Comparison of ENCODE assay signal across 8 cellular contexts in the genomic region with DNA sequence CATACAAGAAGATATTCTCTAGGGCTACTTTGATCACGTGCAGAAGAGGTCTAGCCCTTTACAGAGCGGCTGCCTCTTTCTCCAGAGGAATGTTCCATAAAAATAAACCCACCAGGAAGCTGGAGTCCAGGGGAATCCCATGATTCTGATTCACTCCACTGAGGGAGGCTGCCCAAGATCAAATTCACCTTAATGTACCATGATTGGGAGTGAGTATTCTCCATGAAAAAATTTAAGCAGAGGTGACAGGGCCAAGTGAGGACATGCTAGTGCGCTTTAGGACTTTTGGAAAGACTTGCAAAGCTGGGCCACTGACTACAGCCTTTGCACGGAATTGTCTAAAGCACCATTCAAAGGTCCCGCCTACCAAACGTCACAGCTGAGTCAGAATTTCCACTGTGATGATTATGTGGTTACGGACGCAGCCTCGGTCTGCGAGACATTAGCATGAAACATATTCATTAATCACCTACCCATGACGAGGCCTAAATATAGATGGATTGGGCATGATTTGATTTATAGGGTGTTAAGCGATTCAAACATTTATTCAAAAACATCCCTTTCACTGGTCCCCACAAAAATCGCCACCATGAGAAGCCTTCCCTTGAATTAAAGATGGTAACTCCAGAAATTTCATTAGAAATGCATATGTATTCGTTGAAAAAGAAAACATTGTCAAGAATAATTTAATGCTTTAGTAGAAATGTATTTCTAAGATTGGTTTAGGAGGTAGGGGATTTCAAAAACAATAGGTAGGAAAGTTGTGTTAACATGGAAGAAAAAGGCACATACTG.
A peak's percentile ranks its signal among the peaks of the same experiment; 100 is the strongest.
DNase-seq lines count a peak whose midpoint lies in the region; ATAC-seq and TF ChIP-seq lines count a peak whose summit lies in the region.

No MANE protein-coding gene starts in this region.

- no CpG with 5 or more reads among the region's 14 CpGs for whole genome bisulfite sequencing in trophoblast cell (ENCODE audit: extremely low coverage, insufficient coverage, insufficient read length)
- 80 to 86% (median 84%) methylated on average over 14 of the region's 14 CpGs for WGBS in heart left ventricle, 4 donors

- no peak overlapping the region for H2BK120ac ChIP-seq in trophoblast cell (ENCODE audit: insufficient read depth, low read length, poor library complexity)

- no peaks in the 10 kb centered on the region for H3K9me3 Mint-ChIP-seq in activated T-helper 17 cell treated with anti-CD3 and anti-CD28 coated beads, Interleukin-2, amount 50 U/mL, for 72 hours

- H3K27ac ChIP-seq in trophoblast cell (ENCODE audit: low read depth, low read length) (no peak overlapping the region), heart left ventricle (no peak overlapping the region)

- H3K4ac ChIP-seq in trophoblast cell (ENCODE audit: low read depth, low read length) = no peak overlapping the region

- no peak overlapping the region for H4K12ac ChIP-seq in trophoblast cell (ENCODE audit: low read depth, low read length)

- H3K36me3 Mint-ChIP-seq in activated T-helper 17 cell treated with anti-CD3 and anti-CD28 coated beads, Interleukin-2, amount 50 U/mL, for 72 hours (ENCODE audit: low read depth) = peaks cover 6% of the 10 kb centered on the region

- H4K8ac ChIP-seq in trophoblast cell (ENCODE audit: low read depth, low read length) = no peak overlapping the region

- DNase-seq in trophoblast cell (peak; percentile 52 to 74), NCI-H1930 (lab: John Stamatoyannopoulos, UW) (no peak), superior temporal gyrus (ENCODE audit: extremely low spot score) (no peak), heart left ventricle (no peak)

- H3K23ac ChIP-seq in trophoblast cell (ENCODE audit: low read length) = no peak overlapping the region

- H3K4me1 ChIP-seq in trophoblast cell (ENCODE audit: control insufficient read depth in 1 of 2, insufficient read depth in 2 of 2, low read length in 2 of 2) = peaks cover 7 to 8% of the 10 kb centered on the region in 2 experiments
- H3K4me1 ChIP-seq in heart left ventricle = peaks cover 0 to 18% (median 0%) of the 10 kb centered on the region in 12 donors

- H3K27me3 Mint-ChIP-seq in activated T-helper 17 cell treated with anti-CD3 and anti-CD28 coated beads, Interleukin-2, amount 50 U/mL, for 72 hours = no peaks in the 10 kb centered on the region

- H3K4me3 ChIP-seq in trophoblast cell (ENCODE audit: low read depth, low read length) (no peak overlapping the region), heart left ventricle (no peak overlapping the region)

- peak overlapping the region; percentile 15 for H3K27ac Mint-ChIP-seq in activated T-helper 17 cell treated with anti-CD3 and anti-CD28 coated beads, Interleukin-2, amount 50 U/mL, for 72 hours

- H3K79me2 ChIP-seq in trophoblast cell (ENCODE audit: control insufficient read depth, insufficient read depth, low read length, poor library complexity) = no peaks in the 10 kb centered on the region

- no peak for TF ChIP-seq CTCF in heart left ventricle (IDR thresholded peaks at IDR 0.05)

- peaks cover 2% of the 10 kb centered on the region for H3K79me1 ChIP-seq in trophoblast cell (ENCODE audit: low read length)

- ATAC-seq in GM18858 (IDR thresholded peaks at IDR 0.05; ENCODE audit: unreplicated experiment) = peak; percentile 66
- ATAC-seq in HG03378 (IDR thresholded peaks at IDR 0.05; ENCODE audit: unreplicated experiment) = peak; percentile 83
- ATAC-seq in activated T-helper 17 cell treated with anti-CD3 and anti-CD28 coated beads, Interleukin-2, amount 50 U/mL, for 72 hours (replicated peaks) = peak; percentile 60
- no peak for ATAC-seq in HG02884 (IDR thresholded peaks at IDR 0.05; ENCODE audit: unreplicated experiment)
- no peak for ATAC-seq in heart left ventricle

- H2BK12ac ChIP-seq in trophoblast cell (ENCODE audit: low read length) = no peak overlapping the region

- no peak overlapping the region for H3K4me2 ChIP-seq in trophoblast cell (ENCODE audit: low read length)

- H3K27me3 ChIP-seq in trophoblast cell (ENCODE audit: insufficient read depth, low read length) (no peaks in the 10 kb centered on the region), heart left ventricle (no peaks in the 10 kb centered on the region)

- intact Hi-C loops in heart left ventricle (cut with DNase I) = no loop called here

- no peak overlapping the region for H3K4me3 Mint-ChIP-seq in activated T-helper 17 cell treated with anti-CD3 and anti-CD28 coated beads, Interleukin-2, amount 50 U/mL, for 72 hours

- no peak overlapping the region for H3K18ac ChIP-seq in trophoblast cell (ENCODE audit: low read length)

- H2BK5ac ChIP-seq in trophoblast cell (ENCODE audit: low read depth, low read length, poor library complexity) = no peak overlapping the region

- H3K9me3 ChIP-seq in trophoblast cell (ENCODE audit: insufficient read depth, low read depth, low read length) (no peaks in the 10 kb centered on the region), heart left ventricle (no peaks in the 10 kb centered on the region)

- no peak overlapping the region for H4K91ac ChIP-seq in trophoblast cell (ENCODE audit: low read depth, low read length)

- H3K36me3 ChIP-seq in trophoblast cell (ENCODE audit: control insufficient read depth in 1 of 2, insufficient read depth in 2 of 2, low read length in 2 of 2) (no peaks in the 10 kb centered on the region), heart left ventricle (no peaks in the 10 kb centered on the region)

- no peak overlapping the region for H2AK5ac ChIP-seq in trophoblast cell (ENCODE audit: low read length)

- peaks cover 10% of the 10 kb centered on the region for H3K4me1 Mint-ChIP-seq in activated T-helper 17 cell treated with anti-CD3 and anti-CD28 coated beads, Interleukin-2, amount 50 U/mL, for 72 hours

- no peak overlapping the region for H2AFZ ChIP-seq in trophoblast cell (ENCODE audit: insufficient read depth, low read length, poor library complexity)

- H3K14ac ChIP-seq in trophoblast cell (ENCODE audit: low read length) = no peak overlapping the region

- no peak for TF ChIP-seq POLR2A in heart left ventricle (IDR thresholded peaks at IDR 0.05)

- no peak overlapping the region for H3K9ac ChIP-seq in trophoblast cell (ENCODE audit: low read length)

Comparison
In these comparisons a context has a peak if more than half of its experiments do, and no peak if none do; other contexts are left out.
1. ATAC-seq: peak in GM18858 (single experiment), HG03378 (single experiment) and activated T-helper 17 cell treated with anti-CD3 and anti-CD28 coated beads, Interleukin-2, amount 50 U/mL, for 72 hours (single experiment); none in HG02884 (single experiment) and heart left ventricle (0 of 4).
2. DNase-seq: peak in trophoblast cell (2 of 2); none in NCI-H1930 (0 of 2), superior temporal gyrus (single experiment) and heart left ventricle (0 of 5).